ENCODE assay signal across 1 cellular context in genomic region chr18:39942702-39943101, GRCh38.
TF ChIP-seq lines count a peak whose summit lies in the region.

No MANE protein-coding gene starts in this region.

TF ChIP-seq in H1, 55 proteins besides CTCF, POLR2A, EP300 and RAD21:
- TF ChIP-seq HDAC2 (IDR thresholded peaks at IDR 0.05; ENCODE audit: borderline replicate concordance in 1 of 2, low read depth in 2 of 2, low read length in 2 of 2) (no peak), MAFK (IDR thresholded peaks at IDR 0.05; ENCODE audit: low read depth, low read length) (no peak), GABPA (IDR thresholded peaks at IDR 0.05; ENCODE audit: borderline replicate concordance, insufficient read depth, low read length) (no peak), YY1 (IDR thresholded peaks at IDR 0.05; ENCODE audit: low read depth, low read length) (peak; percentile 50; the same call in 1 of the 2 replicates), KDM1A (IDR thresholded peaks at IDR 0.05; ENCODE audit: borderline replicate concordance, low read length) (no peak), SP4 (IDR thresholded peaks at IDR 0.05; ENCODE audit: low read length) (no peak), SUZ12 (IDR thresholded peaks at IDR 0.05; ENCODE audit: low read length) (no peak)
